In the genomic region with DNA sequence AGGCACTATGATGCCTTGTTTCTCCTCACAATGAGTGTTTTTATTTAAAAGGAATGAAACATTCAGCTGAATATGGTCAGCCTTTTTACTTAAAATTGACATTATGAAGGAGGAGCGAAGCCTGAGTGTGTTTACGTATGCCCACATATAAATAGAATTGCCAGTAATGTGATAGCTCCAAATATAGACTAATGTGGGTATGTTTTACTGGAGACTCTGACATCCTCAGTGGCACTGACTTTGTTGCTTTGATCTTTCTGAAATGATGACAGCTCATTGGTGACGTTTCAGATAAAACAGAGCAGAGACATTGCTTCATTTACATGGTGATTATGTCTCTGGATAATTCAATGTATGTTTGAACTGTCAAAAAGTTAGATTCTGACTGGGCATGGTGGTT, we compare ENCODE assay signal across 18 cellular contexts.
DNase-seq lines count a peak whose midpoint lies in the region; ATAC-seq and TF ChIP-seq lines count a peak whose summit lies in the region.
"Had no signal": no experiment of that assay in that cellular context is flagged by ENCODE, and none has a peak within 500 bp of the region (broad histone marks: within the 10 kb centered on the region; RNA-seq: fewer than 3 reads in every experiment).

No MANE protein-coding gene starts in this region.

- H3K27me3 Mint-ChIP-seq in glutamatergic neuron (ENCODE audit: unreplicated experiment) = no peaks in the 10 kb centered on the region
- H3K27me3 Mint-ChIP-seq: CD4-positive, alpha-beta memory T cell had no signal

- H3K4me3 ChIP-seq in parathyroid adenoma (ENCODE audit: low read depth, low read length) = no peak overlapping the region
- H3K4me3 ChIP-seq: GM23248, PC-9 had no signal

- no peak overlapping the region for H3K4me2 ChIP-seq in parathyroid adenoma (ENCODE audit: low read length)
- H3K4me2 ChIP-seq: PC-9 had no signal

- no peaks in the 10 kb centered on the region for H3K79me2 ChIP-seq in parathyroid adenoma

- no peaks in the 10 kb centered on the region for H3K9me3 ChIP-seq in parathyroid adenoma (ENCODE audit: control insufficient read depth, low read length)

- no peaks in the 10 kb centered on the region for H3K36me3 Mint-ChIP-seq in glutamatergic neuron (ENCODE audit: unreplicated experiment)

- no peaks in the 10 kb centered on the region for H3K36me3 ChIP-seq in parathyroid adenoma (ENCODE audit: control insufficient read depth, insufficient read depth, low read length)

- no peak for DNase-seq in Right ventricle myocardium superior
- no peak for DNase-seq in left cardiac atrium
- DNase-seq in NK-92 (lab: John Stamatoyannopoulos, UW; ENCODE audit: unreplicated experiment) = no peak
- DNase-seq in NCI-H1694 (lab: John Stamatoyannopoulos, UW) = no peak
- DNase-seq in glutamatergic neuron = no peak
- DNase-seq in HPDE6-E6E7 (ENCODE audit: extremely low spot score) = no peak
- DNase-seq: CD4-positive, alpha-beta memory T cell; DMS53; H7; Karpas-422; NCI-H1436; NCI-H187 treated with DMSO at 0.1 percent for 48 hours; NCI-H446 treated with DMSO at 0.1 percent for 48 hours; NCI-H526; NCI-H82; PC-9 had no signal

- H3K27ac ChIP-seq in parathyroid adenoma = peak overlapping the region; percentile 37
- H3K27ac ChIP-seq: GM23248, PC-9 had no signal

- no peaks in the 10 kb centered on the region for H3K9me3 Mint-ChIP-seq in glutamatergic neuron (ENCODE audit: unreplicated experiment)
- H3K9me3 Mint-ChIP-seq: CD4-positive, alpha-beta memory T cell had no signal

- H3K4me1 ChIP-seq in parathyroid adenoma = peaks cover 5% of the 10 kb centered on the region

- no peak overlapping the region for H2AFZ ChIP-seq in parathyroid adenoma
- H2AFZ ChIP-seq: GM23248, PC-9 had no signal

- intact Hi-C loops in Right ventricle myocardium superior (cut with DNase I) = no loop called here
- intact Hi-C loops in left cardiac atrium (cut with DNase I) = no loop called here

- ATAC-seq in Right ventricle myocardium superior (ENCODE audit: poor library complexity) (peak; percentile 63), left cardiac atrium (peak; percentile 14 to 35)

- H3K4me3 Mint-ChIP-seq in glutamatergic neuron (ENCODE audit: unreplicated experiment) = no peak overlapping the region
- H3K4me3 Mint-ChIP-seq: CD4-positive, alpha-beta memory T cell had no signal

- peaks cover 9% of the 10 kb centered on the region for H3K4me1 Mint-ChIP-seq in glutamatergic neuron (ENCODE audit: low read depth, unreplicated experiment)

- no peak overlapping the region for H3K9ac ChIP-seq in parathyroid adenoma
- H3K9ac ChIP-seq: GM23248 had no signal

- no peak overlapping the region for H3K27ac Mint-ChIP-seq in glutamatergic neuron (ENCODE audit: unreplicated experiment)

- H3K27me3 ChIP-seq in parathyroid adenoma (ENCODE audit: control insufficient read depth, insufficient read depth, low read length) = no peaks in the 10 kb centered on the region

- TF ChIP-seq CTCF in parathyroid adenoma (IDR thresholded peaks at IDR 0.05) (no peak), glutamatergic neuron (IDR thresholded peaks at IDR 0.05; ENCODE audit: partially characterized antibody, unreplicated experiment) (no peak)
